ENCODE assay signal across 17 cellular contexts in the genomic region with DNA sequence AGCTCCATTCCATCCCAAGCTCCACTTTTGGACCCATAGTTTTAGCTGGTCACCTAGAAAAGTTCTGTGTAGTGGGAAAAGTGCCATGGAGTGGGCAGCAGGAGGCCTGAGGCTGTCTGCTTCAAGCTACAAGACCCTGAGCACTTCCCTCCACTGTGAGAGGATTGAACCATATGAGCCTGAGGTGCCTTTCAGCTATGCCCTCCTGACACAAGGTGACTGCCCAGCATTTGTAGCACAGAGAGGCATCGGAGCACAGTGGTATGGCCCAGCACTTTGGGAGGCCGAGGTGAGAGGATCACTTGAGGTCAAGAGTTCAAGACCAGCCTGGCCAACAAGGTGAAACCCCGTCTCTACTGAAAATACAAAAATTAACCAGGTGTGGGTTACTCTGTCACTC. TPM values are rescaled to one million over a fixed set of nuclear protein-coding genes. Genes with fewer than 3 reads are reported as not detected.
A peak's percentile ranks its signal among the peaks of the same experiment; 100 is the strongest.
DNase-seq lines count a peak whose midpoint lies in the region; ATAC-seq, FAIRE-seq and TF ChIP-seq lines count a peak whose summit lies in the region.
"Had no signal": no experiment of that assay in that cellular context is flagged by ENCODE, and none has a peak within 500 bp of the region (broad histone marks: within the 10 kb centered on the region; RNA-seq: fewer than 3 reads in every experiment).

No MANE protein-coding gene starts in this region.

- intact Hi-C loops in HepG2 (cut with micrococcal nuclease; ENCODE audit: unreplicated experiment) (no loop called here), right lobe of liver (cut with DNase I) (no loop called here), CD14-positive monocyte (cut with micrococcal nuclease) (no loop called here)

- no peak for DNase-seq in HepG2 (ENCODE audit: low spot score)
- DNase-seq in right lobe of liver: no peak
- DNase-seq in CD14-positive monocyte (ENCODE audit: low spot score): no peak
- DNase-seq in activated naive CD4-positive, alpha-beta T cell (lab: John Stamatoyannopoulos, UW): no peak
- DNase-seq: COR-L47, KG1, NCI-H1436, NCI-H2029, NCI-H2171 treated with DMSO at 0.1 percent for 48 hours had no signal

- TF ChIP-seq RAD21 in HepG2 (CRISPR knock-in tag; IDR thresholded peaks at IDR 0.05): no peak

- H3K9me3 ChIP-seq in HepG2 (ENCODE audit: low read length) (no peaks in the 10 kb centered on the region), right lobe of liver (no peaks in the 10 kb centered on the region), gastroesophageal sphincter (no peaks in the 10 kb centered on the region), skeletal muscle tissue (ENCODE audit: control insufficient read depth in 3 of 3, low read length in 3 of 3) (no peaks in the 10 kb centered on the region)

- CTCF ChIA-PET in HepG2 (lab: Yijun Ruan, JAX; ENCODE audit: low intra/inter-chr PET ratio, low total read pairs): no interaction called here

- no peaks in the 10 kb centered on the region for H4K20me1 ChIP-seq in HepG2 (ENCODE audit: insufficient read depth, low read length)

- no peak for FAIRE-seq in HepG2 (lab: Jason Lieb, UNC)
- FAIRE-seq: H1 had no signal

- no peaks in the 10 kb centered on the region for H3K36me3 ChIP-seq in HepG2 (replicated peaks in 1 of 2; ENCODE audit: control insufficient read depth in 1 of 2, insufficient read depth in 2 of 2, low read length in 2 of 2)
- no peaks in the 10 kb centered on the region for H3K36me3 ChIP-seq in right lobe of liver
- no peaks in the 10 kb centered on the region for H3K36me3 ChIP-seq in gastroesophageal sphincter
- H3K36me3 ChIP-seq in skeletal muscle tissue (ENCODE audit: control insufficient read depth in 3 of 3, insufficient read depth in 3 of 3, low read length in 3 of 3): no peaks in the 10 kb centered on the region

- H3K36me3 Mint-ChIP-seq in CD14-positive monocyte: peaks cover 0 to 5% of the 10 kb centered on the region in 2 donors

- no peak for TF ChIP-seq POLR2A in HepG2 (IDR thresholded peaks at IDR 0.05; ENCODE audit: insufficient read depth in 1 of 2, low read depth in 2 of 2, low read length in 2 of 2)
- no peak for TF ChIP-seq POLR2A in right lobe of liver (IDR thresholded peaks at IDR 0.05)
- no peak for TF ChIP-seq POLR2A in gastroesophageal sphincter (IDR thresholded peaks at IDR 0.05)

- no peak overlapping the region for H3K4me3 Mint-ChIP-seq in CD14-positive monocyte

- H3K4me1 Mint-ChIP-seq in CD14-positive monocyte: peaks cover under 1% of the 10 kb centered on the region

- H3K4me2 ChIP-seq in HepG2 (ENCODE audit: low read depth, low read length): no peak overlapping the region

- WGBS in HepG2 (ENCODE audit: low lambda C conversion rate): 44% methylated on average over 3 of the region's 3 CpGs
- WGBS in right lobe of liver (ENCODE audit: insufficient coverage, low coverage, low lambda C conversion rate, missing lambda C conversion rate): 92% methylated on average over 2 of the region's 3 CpGs
- 89% methylated on average over 2 of the region's 3 CpGs; no CpG with 5 or more reads in 1 of the 2 donors for WGBS in gastroesophageal sphincter (ENCODE audit: low coverage in 1 of 2), 2 donors

- no peak overlapping the region for H3K27ac ChIP-seq in HepG2 (ENCODE audit: extremely low read length, insufficient read depth, low read length)
- no peak overlapping the region for H3K27ac ChIP-seq in right lobe of liver
- H3K27ac ChIP-seq in gastroesophageal sphincter: peak overlapping the region in 3 of 4 donors; percentile 89 to 95 (median 93)
- peak overlapping the region; percentile 82 for H3K27ac ChIP-seq in skeletal muscle tissue (ENCODE audit: low read depth, low read length)

- H3K9ac ChIP-seq in HepG2 (ENCODE audit: insufficient read depth, low read depth, low read length) (no peak overlapping the region), skeletal muscle tissue (ENCODE audit: low read depth in 1 of 3, low read length in 3 of 3) (no peak overlapping the region)

- peaks cover 1 to 5% (median 3%) of the 10 kb centered on the region in 7 donors for H3K9me3 Mint-ChIP-seq in CD14-positive monocyte

- TF ChIP-seq CTCF in HepG2 (CRISPR knock-in tag; IDR thresholded peaks at IDR 0.05) (no peak), right lobe of liver (IDR thresholded peaks at IDR 0.05) (no peak), gastroesophageal sphincter (IDR thresholded peaks at IDR 0.05) (no peak), CD14-positive monocyte (IDR thresholded peaks at IDR 0.05) (no peak)

- H3K4me3 ChIP-seq in HepG2 (replicated peaks in 1 of 3; ENCODE audit: insufficient read depth in 1 of 3, low read depth in 2 of 3, low read length in 3 of 3): no peak overlapping the region
- H3K4me3 ChIP-seq in right lobe of liver: no peak overlapping the region
- no peak overlapping the region for H3K4me3 ChIP-seq in gastroesophageal sphincter
- no peak overlapping the region for H3K4me3 ChIP-seq in skeletal muscle tissue (ENCODE audit: low read length in 3 of 3)

- ATAC-seq in HepG2 (no peak), right lobe of liver (no peak), gastroesophageal sphincter (no peak), HG03520 (IDR thresholded peaks at IDR 0.05; ENCODE audit: unreplicated experiment) (no peak)
- ATAC-seq: Panc1 had no signal

- no peak overlapping the region for H2AFZ ChIP-seq in HepG2 (ENCODE audit: low read length)

- no peak for TF ChIP-seq EP300 in HepG2 (IDR thresholded peaks at IDR 0.05; ENCODE audit: low read depth in 2 of 2, low read length in 2 of 2)
- no peak for TF ChIP-seq EP300 in HepG2 (CRISPR knock-in tag; IDR thresholded peaks at IDR 0.05; ENCODE audit: borderline replicate concordance)
- TF ChIP-seq EP300 in gastroesophageal sphincter (IDR thresholded peaks at IDR 0.05): no peak

- in situ Hi-C loops in HepG2 (cut with HindIII; ENCODE audit: extremely low pct_ligation_motif_present, low pct_unique_long_range_greater_than_20kb): no loop called here

- H3K27ac Mint-ChIP-seq in CD14-positive monocyte: no peak overlapping the region

- peaks cover 28 to 44% (median 36%) of the 10 kb centered on the region in 3 donors for H3K27me3 Mint-ChIP-seq in CD14-positive monocyte (ENCODE audit: low read depth in 3 of 3)

- POLR2A ChIA-PET in HepG2 (lab: Yijun Ruan, JAX): no interaction called here

- H3K79me2 ChIP-seq in HepG2 (ENCODE audit: insufficient read depth, low read length): no peaks in the 10 kb centered on the region

- no peaks in the 10 kb centered on the region; the same call in 1 of the 2 replicates for H3K4me1 ChIP-seq in HepG2 (ENCODE audit: insufficient read depth, low read length)
- H3K4me1 ChIP-seq in right lobe of liver: peaks cover 0 to 4% (median 0%) of the 10 kb centered on the region in 4 donors
- peaks cover 19 to 68% (median 38%) of the 10 kb centered on the region in 3 donors for H3K4me1 ChIP-seq in gastroesophageal sphincter
- peaks cover 53 to 54% (median 53%) of the 10 kb centered on the region in 3 donors for H3K4me1 ChIP-seq in skeletal muscle tissue (ENCODE audit: control insufficient read depth in 3 of 3, insufficient read depth in 3 of 3, low read length in 3 of 3)

- H3K27me3 ChIP-seq in HepG2 (ENCODE audit: control insufficient read depth in 1 of 2, insufficient read depth in 2 of 2, low read length in 2 of 2) (peaks cover 1 to 4% of the 10 kb centered on the region in 2 experiments; a peak in 2 of 5 replicates), right lobe of liver (peaks cover 0 to 1% of the 10 kb centered on the region in 2 donors), gastroesophageal sphincter (peaks cover 15% of the 10 kb centered on the region), skeletal muscle tissue (ENCODE audit: control insufficient read depth in 3 of 3, insufficient read depth in 3 of 3, low read length in 3 of 3) (peaks cover 0 to 10% (median 9%) of the 10 kb centered on the region in 3 donors)

- BruUV-seq in HepG2 (replicated peaks; lab: Mats Ljungman, UMichigan): no TSS peak

RNA-seq across cellular contexts. Expression of gene KBTBD13, which starts 3.9 kb away (rescaled TPM):
- total RNA-seq in HepG2 (2016; rRNA removed; fragmentation: Illumina TruSeq; extraction: Trizol): not detected in 2 replicates
- not detected in 2 replicates for total RNA-seq in HepG2 (2016; cell fraction: cytosol; rRNA removed; fragmentation: Illumina TruSeq; extraction: Trizol; ENCODE audit: low read depth)
- total RNA-seq in HepG2 (2016; cell fraction: insoluble cytoplasmic fraction; rRNA removed; fragmentation: Illumina TruSeq; extraction: Trizol): 0.02 TPM in 1 of 2 replicates, not detected in the other
- total RNA-seq in HepG2 (2016; cell fraction: membrane; rRNA removed; fragmentation: Illumina TruSeq; extraction: Trizol): 0.07 TPM in 1 of 2 replicates, not detected in the other
- not detected in 2 replicates for total RNA-seq in HepG2 (2016; cell fraction: nucleus; rRNA removed; fragmentation: Illumina TruSeq; extraction: Trizol)
- not detected in 2 replicates for polyA plus RNA-seq in HepG2 (2011; rRNA removed)
- polyA plus RNA-seq in HepG2 (2011; cell fraction: cytosol; rRNA removed): not detected in 2 replicates
- polyA plus RNA-seq in HepG2 (2011; cell fraction: nucleus; rRNA removed): not detected in 2 replicates
- not detected in 2 replicates for polyA plus RNA-seq in HepG2 (2012)
- polyA plus RNA-seq in HepG2 (2016; cell fraction: cytosol; fragmentation: Illumina TruSeq; extraction: Trizol; ENCODE audit: low read depth): not detected in 2 replicates
- polyA plus RNA-seq in HepG2 (2016; cell fraction: insoluble cytoplasmic fraction; fragmentation: Illumina TruSeq; extraction: Trizol; ENCODE audit: low read depth): not detected in 2 replicates
- not detected in 2 replicates for polyA plus RNA-seq in HepG2 (2016; cell fraction: membrane; fragmentation: Illumina TruSeq; extraction: Trizol; ENCODE audit: low read depth)
- not detected in 2 replicates for polyA plus RNA-seq in HepG2 (2016; cell fraction: nucleus; fragmentation: Illumina TruSeq; extraction: Trizol; ENCODE audit: insufficient read depth, low read depth)
- polyA minus RNA-seq in HepG2 (2011; rRNA and poly(A)+ RNA removed; ENCODE audit: low replicate concordance): 0.08 and 0.21 TPM in 2 replicates
- polyA minus RNA-seq in HepG2 (2011; cell fraction: cytosol; rRNA and poly(A)+ RNA removed): not detected in 2 replicates
- polyA minus RNA-seq in HepG2 (2011; cell fraction: nucleus; rRNA and poly(A)+ RNA removed): not detected in 2 replicates
- total RNA-seq in right lobe of liver: not detected
- not detected for total RNA-seq in gastroesophageal sphincter
- 1.6 TPM for total RNA-seq in skeletal muscle tissue
- polyA plus RNA-seq in CD14-positive monocyte: not detected
- total RNA-seq: A673, H1, M059J, NCI-H460 had no signal
- polyA plus RNA-seq: H1 had no signal

RNA-seq across cellular contexts. Expression of gene RASL12, which starts 4.8 kb away (rescaled TPM):
- total RNA-seq in HepG2 (2016; rRNA removed; fragmentation: Illumina TruSeq; extraction: Trizol) (0.39 and 0.55 TPM in 2 replicates), right lobe of liver (1 to 10 TPM in 1 of 6 experiments, under 1 TPM in 5; 0.07 to 1.5 (median 0.24) TPM), gastroesophageal sphincter (100 to 1,000 TPM in 3 of 4 donors, 10 to 100 TPM in 1; 43.2 to 244 (median 179) TPM), skeletal muscle tissue (15.1 TPM)
- total RNA-seq in HepG2 (2016; cell fraction: cytosol; rRNA removed; fragmentation: Illumina TruSeq; extraction: Trizol; ENCODE audit: low read depth): 0.20 and 0.26 TPM in 2 replicates
- 0.34 and 0.45 TPM in 2 replicates for total RNA-seq in HepG2 (2016; cell fraction: insoluble cytoplasmic fraction; rRNA removed; fragmentation: Illumina TruSeq; extraction: Trizol)
- total RNA-seq in HepG2 (2016; cell fraction: membrane; rRNA removed; fragmentation: Illumina TruSeq; extraction: Trizol): 0.37 and 0.45 TPM in 2 replicates
- 0.66 and 0.68 TPM in 2 replicates for total RNA-seq in HepG2 (2016; cell fraction: nucleus; rRNA removed; fragmentation: Illumina TruSeq; extraction: Trizol)
- polyA plus RNA-seq in HepG2 (2011; rRNA removed) (0.10 and 0.16 TPM in 2 replicates), CD14-positive monocyte (not detected)
- polyA plus RNA-seq in HepG2 (2011; cell fraction: cytosol; rRNA removed): 0.13 TPM in 2 replicates
- 0.26 and 0.32 TPM in 2 replicates for polyA plus RNA-seq in HepG2 (2011; cell fraction: nucleus; rRNA removed)
- 0.07 TPM in 1 of 2 replicates, not detected in the other for polyA plus RNA-seq in HepG2 (2012)
- 0.08 and 0.10 TPM in 2 replicates for polyA plus RNA-seq in HepG2 (2016; cell fraction: cytosol; fragmentation: Illumina TruSeq; extraction: Trizol; ENCODE audit: low read depth)
- 0.35 TPM in 2 replicates for polyA plus RNA-seq in HepG2 (2016; cell fraction: insoluble cytoplasmic fraction; fragmentation: Illumina TruSeq; extraction: Trizol; ENCODE audit: low read depth)
- polyA plus RNA-seq in HepG2 (2016; cell fraction: membrane; fragmentation: Illumina TruSeq; extraction: Trizol; ENCODE audit: low read depth): 0.27 and 0.41 TPM in 2 replicates
- 1.1 and 1.4 TPM in 2 replicates for polyA plus RNA-seq in HepG2 (2016; cell fraction: nucleus; fragmentation: Illumina TruSeq; extraction: Trizol; ENCODE audit: insufficient read depth, low read depth)
- 0.78 TPM in 1 of 2 replicates, not detected in the other for polyA minus RNA-seq in HepG2 (2011; rRNA and poly(A)+ RNA removed; ENCODE audit: low replicate concordance)
- not detected in 2 replicates for polyA minus RNA-seq in HepG2 (2011; cell fraction: cytosol; rRNA and poly(A)+ RNA removed)
- polyA minus RNA-seq in HepG2 (2011; cell fraction: nucleus; rRNA and poly(A)+ RNA removed): 0.25 and 0.52 TPM in 2 replicates
- total RNA-seq: M059J had no signal

RNA-seq across cellular contexts. Expression of gene SLC51B, which starts 27.4 kb away (rescaled TPM):
- total RNA-seq in HepG2 (2016; rRNA removed; fragmentation: Illumina TruSeq; extraction: Trizol) (14.4 and 17.1 TPM in 2 replicates), right lobe of liver (10 to 100 TPM in 1 of 6 experiments, 1 to 10 TPM in 4, under 1 TPM in 1; 0.32 to 10.1 (median 2.7) TPM), gastroesophageal sphincter (not detected), skeletal muscle tissue (0.52 TPM)
- 5.3 and 6.1 TPM in 2 replicates for total RNA-seq in HepG2 (2016; cell fraction: cytosol; rRNA removed; fragmentation: Illumina TruSeq; extraction: Trizol; ENCODE audit: low read depth)
- 13.5 and 17.5 TPM in 2 replicates for total RNA-seq in HepG2 (2016; cell fraction: insoluble cytoplasmic fraction; rRNA removed; fragmentation: Illumina TruSeq; extraction: Trizol)
- total RNA-seq in HepG2 (2016; cell fraction: membrane; rRNA removed; fragmentation: Illumina TruSeq; extraction: Trizol): 7.0 and 7.8 TPM in 2 replicates
- 8.3 and 9.5 TPM in 2 replicates for total RNA-seq in HepG2 (2016; cell fraction: nucleus; rRNA removed; fragmentation: Illumina TruSeq; extraction: Trizol)
- polyA plus RNA-seq in HepG2 (2011; rRNA removed) (12.0 and 14.9 TPM in 2 replicates), CD14-positive monocyte (not detected)
- 13.2 and 15.4 TPM in 2 replicates for polyA plus RNA-seq in HepG2 (2011; cell fraction: cytosol; rRNA removed)
- polyA plus RNA-seq in HepG2 (2011; cell fraction: nucleus; rRNA removed): 3.4 and 3.5 TPM in 2 replicates
- 4.6 and 5.6 TPM in 2 replicates for polyA plus RNA-seq in HepG2 (2012)
- polyA plus RNA-seq in HepG2 (2016; cell fraction: cytosol; fragmentation: Illumina TruSeq; extraction: Trizol; ENCODE audit: low read depth): 5.3 and 7.1 TPM in 2 replicates
- 13.1 and 13.8 TPM in 2 replicates for polyA plus RNA-seq in HepG2 (2016; cell fraction: insoluble cytoplasmic fraction; fragmentation: Illumina TruSeq; extraction: Trizol; ENCODE audit: low read depth)
- polyA plus RNA-seq in HepG2 (2016; cell fraction: membrane; fragmentation: Illumina TruSeq; extraction: Trizol; ENCODE audit: low read depth): 5.5 and 6.5 TPM in 2 replicates
- 15.7 and 19.3 TPM in 2 replicates for polyA plus RNA-seq in HepG2 (2016; cell fraction: nucleus; fragmentation: Illumina TruSeq; extraction: Trizol; ENCODE audit: insufficient read depth, low read depth)
- polyA minus RNA-seq in HepG2 (2011; rRNA and poly(A)+ RNA removed; ENCODE audit: low replicate concordance): 5.1 TPM in 1 of 2 replicates, not detected in the other
- polyA minus RNA-seq in HepG2 (2011; cell fraction: cytosol; rRNA and poly(A)+ RNA removed): 3.9 TPM in 2 replicates
- polyA minus RNA-seq in HepG2 (2011; cell fraction: nucleus; rRNA and poly(A)+ RNA removed): 2.7 and 2.9 TPM in 2 replicates
- total RNA-seq: A673, H1, M059J had no signal
- polyA plus RNA-seq: H1 had no signal

RNA-seq across cellular contexts. Expression of gene UBAP1L, which starts 42.4 kb away (rescaled TPM):
- 0.13 and 0.86 TPM in 2 replicates for total RNA-seq in HepG2 (2016; rRNA removed; fragmentation: Illumina TruSeq; extraction: Trizol)
- 0.18 and 0.20 TPM in 2 replicates for total RNA-seq in HepG2 (2016; cell fraction: cytosol; rRNA removed; fragmentation: Illumina TruSeq; extraction: Trizol; ENCODE audit: low read depth)
- total RNA-seq in HepG2 (2016; cell fraction: insoluble cytoplasmic fraction; rRNA removed; fragmentation: Illumina TruSeq; extraction: Trizol): 0.28 and 0.89 TPM in 2 replicates
- total RNA-seq in HepG2 (2016; cell fraction: membrane; rRNA removed; fragmentation: Illumina TruSeq; extraction: Trizol): 0.14 and 0.28 TPM in 2 replicates
- 2.1 and 3.2 TPM in 2 replicates for total RNA-seq in HepG2 (2016; cell fraction: nucleus; rRNA removed; fragmentation: Illumina TruSeq; extraction: Trizol)
- polyA plus RNA-seq in HepG2 (2011; rRNA removed): 1.4 and 1.7 TPM in 2 replicates
- polyA plus RNA-seq in HepG2 (2011; cell fraction: cytosol; rRNA removed): 0.14 and 0.25 TPM in 2 replicates
- 9.3 and 9.9 TPM in 2 replicates for polyA plus RNA-seq in HepG2 (2011; cell fraction: nucleus; rRNA removed)
- polyA plus RNA-seq in HepG2 (2012): 1.0 and 1.8 TPM in 2 replicates
- polyA plus RNA-seq in HepG2 (2016; cell fraction: cytosol; fragmentation: Illumina TruSeq; extraction: Trizol; ENCODE audit: low read depth): 0.10 and 0.14 TPM in 2 replicates
- 0.16 and 0.17 TPM in 2 replicates for polyA plus RNA-seq in HepG2 (2016; cell fraction: insoluble cytoplasmic fraction; fragmentation: Illumina TruSeq; extraction: Trizol; ENCODE audit: low read depth)
- polyA plus RNA-seq in HepG2 (2016; cell fraction: membrane; fragmentation: Illumina TruSeq; extraction: Trizol; ENCODE audit: low read depth): 0.31 TPM in 1 of 2 replicates, not detected in the other
- polyA plus RNA-seq in HepG2 (2016; cell fraction: nucleus; fragmentation: Illumina TruSeq; extraction: Trizol; ENCODE audit: insufficient read depth, low read depth): 4.4 and 4.9 TPM in 2 replicates
- 2.1 and 5.5 TPM in 2 replicates for polyA minus RNA-seq in HepG2 (2011; rRNA and poly(A)+ RNA removed; ENCODE audit: low replicate concordance)
- polyA minus RNA-seq in HepG2 (2011; cell fraction: cytosol; rRNA and poly(A)+ RNA removed): 0.26 TPM in 1 of 2 replicates, not detected in the other
- polyA minus RNA-seq in HepG2 (2011; cell fraction: nucleus; rRNA and poly(A)+ RNA removed): 6.7 and 8.5 TPM in 2 replicates
- total RNA-seq in right lobe of liver: 1 to 10 TPM; 1.6 to 5.9 (median 3.0) TPM
- 1 to 10 TPM in 3 of 4 donors, under 1 TPM in 1; 0.12 to 7.5 (median 3.0) TPM for total RNA-seq in gastroesophageal sphincter
- total RNA-seq in skeletal muscle tissue: 2.1 TPM
- not detected for polyA plus RNA-seq in CD14-positive monocyte

RNA-seq across cellular contexts. Expression of gene MTFMT, which starts 43.2 kb away (rescaled TPM):
- 23.2 and 27.9 TPM in 2 replicates for total RNA-seq in HepG2 (2016; rRNA removed; fragmentation: Illumina TruSeq; extraction: Trizol)
- 10.4 and 12.6 TPM in 2 replicates for total RNA-seq in HepG2 (2016; cell fraction: cytosol; rRNA removed; fragmentation: Illumina TruSeq; extraction: Trizol; ENCODE audit: low read depth)
- total RNA-seq in HepG2 (2016; cell fraction: insoluble cytoplasmic fraction; rRNA removed; fragmentation: Illumina TruSeq; extraction: Trizol): 22.7 and 29.9 TPM in 2 replicates
- 18.1 and 19.5 TPM in 2 replicates for total RNA-seq in HepG2 (2016; cell fraction: membrane; rRNA removed; fragmentation: Illumina TruSeq; extraction: Trizol)
- total RNA-seq in HepG2 (2016; cell fraction: nucleus; rRNA removed; fragmentation: Illumina TruSeq; extraction: Trizol): 13.3 and 17.4 TPM in 2 replicates
- 8.9 and 9.9 TPM in 2 replicates for polyA plus RNA-seq in HepG2 (2011; rRNA removed)
- polyA plus RNA-seq in HepG2 (2011; cell fraction: cytosol; rRNA removed): 7.3 and 11.2 TPM in 2 replicates
- polyA plus RNA-seq in HepG2 (2011; cell fraction: nucleus; rRNA removed): 4.0 and 5.2 TPM in 2 replicates
- 6.6 and 14.4 TPM in 2 replicates for polyA plus RNA-seq in HepG2 (2012)
- 7.3 and 9.3 TPM in 2 replicates for polyA plus RNA-seq in HepG2 (2016; cell fraction: cytosol; fragmentation: Illumina TruSeq; extraction: Trizol; ENCODE audit: low read depth)
- polyA plus RNA-seq in HepG2 (2016; cell fraction: insoluble cytoplasmic fraction; fragmentation: Illumina TruSeq; extraction: Trizol; ENCODE audit: low read depth): 22.1 and 23.9 TPM in 2 replicates
- polyA plus RNA-seq in HepG2 (2016; cell fraction: membrane; fragmentation: Illumina TruSeq; extraction: Trizol; ENCODE audit: low read depth): 13.3 and 13.6 TPM in 2 replicates
- 17.3 and 20.2 TPM in 2 replicates for polyA plus RNA-seq in HepG2 (2016; cell fraction: nucleus; fragmentation: Illumina TruSeq; extraction: Trizol; ENCODE audit: insufficient read depth, low read depth)
- polyA minus RNA-seq in HepG2 (2011; rRNA and poly(A)+ RNA removed; ENCODE audit: low replicate concordance): 3.2 and 7.6 TPM in 2 replicates
- 6.6 and 9.0 TPM in 2 replicates for polyA minus RNA-seq in HepG2 (2011; cell fraction: cytosol; rRNA and poly(A)+ RNA removed)
- polyA minus RNA-seq in HepG2 (2011; cell fraction: nucleus; rRNA and poly(A)+ RNA removed): 10.2 and 16.7 TPM in 2 replicates
- total RNA-seq in right lobe of liver: 10 to 100 TPM in 5 of 6 experiments, 1 to 10 TPM in 1; 9.2 to 24.3 (median 13.0) TPM
- total RNA-seq in gastroesophageal sphincter: 10 to 100 TPM; 21.1 to 36.9 (median 29.4) TPM
- 6.8 TPM for total RNA-seq in skeletal muscle tissue
- polyA plus RNA-seq in CD14-positive monocyte: 10 to 100 TPM in 1 of 2 donors, 1 to 10 TPM in 1; 9.0 to 10.8 TPM

Comparison
In these comparisons a context has a peak if more than half of its experiments do, and no peak if none do; other contexts are left out.
1. H3K27ac ChIP-seq: peak in gastroesophageal sphincter (3 of 4) and skeletal muscle tissue (single experiment); none in HepG2 (single experiment) and right lobe of liver (0 of 3).